In genomic region chr19:2041686-2042484, GRCh38 we compare ENCODE assay signal across 9 cellular contexts. TPM values are rescaled to one million over a fixed set of nuclear protein-coding genes. Genes with fewer than 3 reads are reported as not detected.
DNase-seq lines count a peak whose midpoint lies in the region; ATAC-seq and TF ChIP-seq lines count a peak whose summit lies in the region.
"Had no signal": no experiment of that assay in that cellular context is flagged by ENCODE, and none has a peak within 500 bp of the region (broad histone marks: within the 10 kb centered on the region; RNA-seq: fewer than 3 reads in every experiment).

No MANE protein-coding gene starts in this region.

- H3K4me1 ChIP-seq in PC-3 (ENCODE audit: insufficient read depth, low read length), result no peaks in the 10 kb centered on the region
- peaks cover 9% of the 10 kb centered on the region for H3K4me1 ChIP-seq in fibroblast of lung (ENCODE audit: control insufficient read depth, extremely low read depth, insufficient read depth, low read length)
- H3K4me1 ChIP-seq in naive thymus-derived CD4-positive, alpha-beta T cell (ENCODE audit: control insufficient read depth in 2 of 2, insufficient read depth in 2 of 2, low read length in 2 of 2), result peaks cover 26 to 48% of the 10 kb centered on the region in 2 donors

- H3K4me3 Mint-ChIP-seq in activated T-helper 17 cell treated with anti-CD3 and anti-CD28 coated beads, Interleukin-2, amount 50 U/mL, for 72 hours, result peak overlapping the region; percentile 66
- peak overlapping the region in 9 of 10 donors; percentile 27 to 79 (median 61) for H3K4me3 Mint-ChIP-seq in naive thymus-derived CD4-positive, alpha-beta T cell
- peak overlapping the region; percentile 71 for H3K4me3 Mint-ChIP-seq in stimulated activated memory B cell treated with anti-CD40 and anti-IgM and Interleukin-4, amounts not matched to agents 10 μg/mL and 1 μg/mL and 100 μg/mL, for 72 hours

- no peaks in the 10 kb centered on the region for H3K27me3 ChIP-seq in PC-3 (ENCODE audit: low read length)
- H3K27me3 ChIP-seq in fibroblast of lung (ENCODE audit: control insufficient read depth, insufficient read depth, low read length), result no peaks in the 10 kb centered on the region
- no peaks in the 10 kb centered on the region for H3K27me3 ChIP-seq in naive thymus-derived CD4-positive, alpha-beta T cell (ENCODE audit: control insufficient read depth in 2 of 2, insufficient read depth in 2 of 2, low read length in 2 of 2)
- H3K27me3 ChIP-seq: SJSA1 had no signal

- no peaks in the 10 kb centered on the region for H3F3A ChIP-seq in PC-3 (ENCODE audit: low read length, unreplicated experiment)

- no peak overlapping the region for H3K27ac ChIP-seq in PC-3 (ENCODE audit: low read length)
- H3K27ac ChIP-seq in fibroblast of lung (ENCODE audit: insufficient read depth, low read length), result peak overlapping the region; percentile 72
- H3K27ac ChIP-seq in naive thymus-derived CD4-positive, alpha-beta T cell (ENCODE audit: low read depth, low read length), result peak overlapping the region; percentile 97
- H3K27ac ChIP-seq: SJSA1 had no signal

- no peak for TF ChIP-seq RAD21 in Ishikawa (IDR thresholded peaks at IDR 0.05; ENCODE audit: low read depth)

- no peaks in the 10 kb centered on the region for H3K4me1 Mint-ChIP-seq in activated T-helper 17 cell treated with anti-CD3 and anti-CD28 coated beads, Interleukin-2, amount 50 U/mL, for 72 hours
- H3K4me1 Mint-ChIP-seq in naive thymus-derived CD4-positive, alpha-beta T cell, result peaks cover 4 to 36% (median 23%) of the 10 kb centered on the region in 7 donors
- H3K4me1 Mint-ChIP-seq in stimulated activated memory B cell treated with anti-CD40 and anti-IgM and Interleukin-4, amounts not matched to agents 10 μg/mL and 1 μg/mL and 100 μg/mL, for 72 hours, result peaks cover 86% of the 10 kb centered on the region

- no peaks in the 10 kb centered on the region for H3K27me3 Mint-ChIP-seq in activated T-helper 17 cell treated with anti-CD3 and anti-CD28 coated beads, Interleukin-2, amount 50 U/mL, for 72 hours
- no peaks in the 10 kb centered on the region for H3K27me3 Mint-ChIP-seq in naive thymus-derived CD4-positive, alpha-beta T cell
- no peaks in the 10 kb centered on the region for H3K27me3 Mint-ChIP-seq in stimulated activated memory B cell treated with anti-CD40 and anti-IgM and Interleukin-4, amounts not matched to agents 10 μg/mL and 1 μg/mL and 100 μg/mL, for 72 hours

- no peaks in the 10 kb centered on the region for H3K9me2 ChIP-seq in PC-3 (replicated peaks; ENCODE audit: low read length)

- DNase-seq in COR-L47 (lab: John Stamatoyannopoulos, UW), result peak; percentile 97
- peak; percentile 51 for DNase-seq in PC-3
- DNase-seq in fibroblast of lung (ENCODE audit: low read depth in 2 of 2), result peak; percentile 89 to 93
- peak; percentile 98 to 100 (median 99) for DNase-seq in naive thymus-derived CD4-positive, alpha-beta T cell

- no peak overlapping the region for H3K4me2 ChIP-seq in PC-3 (ENCODE audit: low read length)
- H3K4me2 ChIP-seq in fibroblast of lung (ENCODE audit: extremely low read depth, insufficient read depth, low read length), result peak overlapping the region; percentile 54

- no peak overlapping the region for H3K4me3 ChIP-seq in PC-3 (ENCODE audit: low read length)
- peak overlapping the region in 2 of 4 experiments; percentile 1 to 40 for H3K4me3 ChIP-seq in fibroblast of lung (replicated peaks in 1 of 4; ENCODE audit: control extremely low read depth in 1 of 4, insufficient read depth in 1 of 4, low read depth in 3 of 4, low read length in 4 of 4)
- peak overlapping the region; percentile 66 for H3K4me3 ChIP-seq in naive thymus-derived CD4-positive, alpha-beta T cell (ENCODE audit: low read length)
- H3K4me3 ChIP-seq: SJSA1 had no signal

- CTCF ChIA-PET in PC-3 (lab: Charles Lee), result interaction anchor here (0.6 kb wide), 1 partner anchor 49 kb away, joined by 4 read pairs; no protein-coding TSS in a partner anchor
- CTCF ChIA-PET in naive thymus-derived CD4-positive, alpha-beta T cell (lab: Charles Lee), result interaction anchor here (0.9 kb wide), 1 partner anchor 15 kb away, joined by 3 read pairs; no protein-coding TSS in a partner anchor

- no peak overlapping the region for H2AFZ ChIP-seq in PC-3 (ENCODE audit: low read length)
- H2AFZ ChIP-seq in fibroblast of lung (ENCODE audit: low read length), result no peak overlapping the region

- H3K79me2 ChIP-seq in PC-3 (ENCODE audit: low read length), result peaks cover 13% of the 10 kb centered on the region
- H3K79me2 ChIP-seq in fibroblast of lung (ENCODE audit: control insufficient read depth, insufficient read depth, low read length), result no peaks in the 10 kb centered on the region

- H4K20me1 ChIP-seq in PC-3 (ENCODE audit: low read length) (peaks cover 2% of the 10 kb centered on the region), fibroblast of lung (ENCODE audit: control insufficient read depth, extremely low read depth, insufficient read depth, low read length) (no peaks in the 10 kb centered on the region)

- H3K9ac ChIP-seq in PC-3 (ENCODE audit: low read length) (no peak overlapping the region), fibroblast of lung (ENCODE audit: insufficient read depth, low read length) (peak overlapping the region; percentile 51)

- POLR2A ChIA-PET in PC-3 (lab: Charles Lee; ENCODE audit: unreplicated experiment), result no interaction called here
- POLR2A ChIA-PET in naive thymus-derived CD4-positive, alpha-beta T cell (lab: Charles Lee), result interaction anchor here (0.6 to 6.5 kb wide), 20 partner anchors 7 to 434 kb away, joined by 3 to 42 read pairs (median 5); partner anchors contain the start of genes AP3D1, GADD45B, IZUMO4 and MKNK2

- peak overlapping the region; percentile 63 for H3K27ac Mint-ChIP-seq in activated T-helper 17 cell treated with anti-CD3 and anti-CD28 coated beads, Interleukin-2, amount 50 U/mL, for 72 hours
- peak overlapping the region; percentile 69 to 96 (median 92) for H3K27ac Mint-ChIP-seq in naive thymus-derived CD4-positive, alpha-beta T cell
- peak overlapping the region; percentile 77 for H3K27ac Mint-ChIP-seq in stimulated activated memory B cell treated with anti-CD40 and anti-IgM and Interleukin-4, amounts not matched to agents 10 μg/mL and 1 μg/mL and 100 μg/mL, for 72 hours

- ATAC-seq in GM21515 (IDR thresholded peaks at IDR 0.05; ENCODE audit: unreplicated experiment), result peak; percentile 61
- peak; percentile 76 for ATAC-seq in PC-3
- ATAC-seq in activated T-helper 17 cell treated with anti-CD3 and anti-CD28 coated beads, Interleukin-2, amount 50 U/mL, for 72 hours (replicated peaks), result peak; percentile 88
- ATAC-seq in naive thymus-derived CD4-positive, alpha-beta T cell, result peak; percentile 91
- ATAC-seq in stimulated activated memory B cell treated with anti-CD40 and anti-IgM and Interleukin-4, amounts not matched to agents 10 μg/mL and 1 μg/mL and 100 μg/mL, for 72 hours, result peak; percentile 90

- H3K36me3 Mint-ChIP-seq in activated T-helper 17 cell treated with anti-CD3 and anti-CD28 coated beads, Interleukin-2, amount 50 U/mL, for 72 hours (ENCODE audit: low read depth), result peaks cover 69% of the 10 kb centered on the region
- H3K36me3 Mint-ChIP-seq in naive thymus-derived CD4-positive, alpha-beta T cell, result peaks cover 0 to 11% (median 0%) of the 10 kb centered on the region in 5 donors
- peaks cover 59% of the 10 kb centered on the region for H3K36me3 Mint-ChIP-seq in stimulated activated memory B cell treated with anti-CD40 and anti-IgM and Interleukin-4, amounts not matched to agents 10 μg/mL and 1 μg/mL and 100 μg/mL, for 72 hours

- no TSS peak for BruUV-seq in PC-3 (replicated peaks; lab: Mats Ljungman, UMichigan)

- TF ChIP-seq CTCF in PC-3 (conservative IDR thresholded peaks at IDR 0.05; ENCODE audit: low read depth, low read length) (no peak), fibroblast of lung (conservative IDR thresholded peaks at IDR 0.05 in 1 of 2, IDR thresholded peaks at IDR 0.05 in 1 of 2; ENCODE audit: low read depth in 1 of 2, low read length in 2 of 2) (no peak)

- peak; percentile 75 for TF ChIP-seq EP300 in Ishikawa (IDR thresholded peaks at IDR 0.05; ENCODE audit: borderline replicate concordance)

- H3K9me3 ChIP-seq in PC-3 (ENCODE audit: low read length) (no peaks in the 10 kb centered on the region), fibroblast of lung (ENCODE audit: control insufficient read depth, insufficient read depth, low read depth, low read length) (no peaks in the 10 kb centered on the region)
- H3K9me3 ChIP-seq in naive thymus-derived CD4-positive, alpha-beta T cell (ENCODE audit: control insufficient read depth in 2 of 3, low read length in 3 of 3), result no peaks in the 10 kb centered on the region
- H3K9me3 ChIP-seq: SJSA1 had no signal

- H3K36me3 ChIP-seq in PC-3 (ENCODE audit: low read depth, low read length), result peaks cover 2% of the 10 kb centered on the region; the same call in 1 of the 2 replicates
- peaks cover 38% of the 10 kb centered on the region for H3K36me3 ChIP-seq in fibroblast of lung (ENCODE audit: control insufficient read depth, insufficient read depth, low read length)
- H3K36me3 ChIP-seq in naive thymus-derived CD4-positive, alpha-beta T cell (ENCODE audit: control insufficient read depth in 2 of 3, insufficient read depth in 3 of 3, low read length in 3 of 3), result peaks cover 0 to 82% (median 32%) of the 10 kb centered on the region in 3 experiments

- H3K9me3 Mint-ChIP-seq in activated T-helper 17 cell treated with anti-CD3 and anti-CD28 coated beads, Interleukin-2, amount 50 U/mL, for 72 hours, result no peaks in the 10 kb centered on the region
- H3K9me3 Mint-ChIP-seq in naive thymus-derived CD4-positive, alpha-beta T cell, result no peaks in the 10 kb centered on the region
- H3K9me3 Mint-ChIP-seq in stimulated activated memory B cell treated with anti-CD40 and anti-IgM and Interleukin-4, amounts not matched to agents 10 μg/mL and 1 μg/mL and 100 μg/mL, for 72 hours, result no peaks in the 10 kb centered on the region

- intact Hi-C loops in PC-3 (cut with micrococcal nuclease), result no loop called here
- intact Hi-C loops in naive thymus-derived CD4-positive, alpha-beta T cell (cut with micrococcal nuclease), result loop anchor here (1.0 kb wide), 6 partner anchors 9 to 54 kb away; partner anchors contain the start of genes MKNK2 (in 2 of the 2), IZUMO4 (in 1 of the 2) and MOB3A (in 1 of the 2)

RNA-seq across cellular contexts. Expression of gene MKNK2, which starts 9.2 kb away (rescaled TPM):
- 95.4 and 96.8 TPM in 2 replicates for total RNA-seq in PC-3 (2014; rRNA removed)
- total RNA-seq in activated T-helper 17 cell treated with anti-CD3 and anti-CD28 coated beads, Interleukin-2, amount 50 U/mL, for 72 hours, result 100 to 1,000 TPM; 280 to 525 TPM
- total RNA-seq in fibroblast of lung, result 367 and 409 TPM in 2 replicates
- polyA plus RNA-seq in fibroblast of lung, result 21.0 and 24.7 TPM in 2 replicates
- polyA plus RNA-seq in fibroblast of lung (2012), result 37.7 and 44.0 TPM in 2 replicates
- 36.5 and 64.5 TPM in 2 replicates for polyA minus RNA-seq in fibroblast of lung (ENCODE audit: low replicate concordance)
- 100 to 1,000 TPM; 190 to 347 (median 238) TPM for total RNA-seq in naive thymus-derived CD4-positive, alpha-beta T cell
- polyA plus RNA-seq in naive thymus-derived CD4-positive, alpha-beta T cell, result 10 to 100 TPM; 28.8 to 52.9 TPM

RNA-seq across cellular contexts. Expression of gene BTBD2, which starts 26.4 kb away (rescaled TPM):
- total RNA-seq in PC-3 (2014; rRNA removed), result 72.0 and 94.0 TPM in 2 replicates
- 10 to 100 TPM; 44.2 to 56.0 TPM for total RNA-seq in activated T-helper 17 cell treated with anti-CD3 and anti-CD28 coated beads, Interleukin-2, amount 50 U/mL, for 72 hours
- total RNA-seq in fibroblast of lung, result 54.7 and 70.2 TPM in 2 replicates
- 14.0 and 19.1 TPM in 2 replicates for polyA plus RNA-seq in fibroblast of lung
- 63.7 and 82.3 TPM in 2 replicates for polyA plus RNA-seq in fibroblast of lung (2012)
- polyA minus RNA-seq in fibroblast of lung (ENCODE audit: low replicate concordance), result 105 and 111 TPM in 2 replicates
- 10 to 100 TPM; 53.0 to 70.8 (median 67.5) TPM for total RNA-seq in naive thymus-derived CD4-positive, alpha-beta T cell
- 1 to 10 TPM; 5.2 to 6.5 TPM for polyA plus RNA-seq in naive thymus-derived CD4-positive, alpha-beta T cell

RNA-seq across cellular contexts. Expression of gene MOB3A, which starts 54.2 kb away (rescaled TPM):
- total RNA-seq in PC-3 (2014; rRNA removed), result 15.1 and 24.8 TPM in 2 replicates
- total RNA-seq in activated T-helper 17 cell treated with anti-CD3 and anti-CD28 coated beads, Interleukin-2, amount 50 U/mL, for 72 hours, result 100 to 1,000 TPM; 271 to 387 TPM
- 12.8 and 17.2 TPM in 2 replicates for total RNA-seq in fibroblast of lung
- 34.8 and 37.5 TPM in 2 replicates for polyA plus RNA-seq in fibroblast of lung
- 33.8 and 36.9 TPM in 2 replicates for polyA plus RNA-seq in fibroblast of lung (2012)
- 143 and 175 TPM in 2 replicates for polyA minus RNA-seq in fibroblast of lung (ENCODE audit: low replicate concordance)
- total RNA-seq in naive thymus-derived CD4-positive, alpha-beta T cell, result 100 to 1,000 TPM in 4 of 5 experiments, 10 to 100 TPM in 1; 93.2 to 269 (median 117) TPM
- 100 to 1,000 TPM in 1 of 2 donors, 10 to 100 TPM in 1; 49.5 to 114 TPM for polyA plus RNA-seq in naive thymus-derived CD4-positive, alpha-beta T cell

RNA-seq across cellular contexts. Expression of gene IZUMO4, which starts 54.8 kb away (rescaled TPM):
- total RNA-seq in PC-3 (2014; rRNA removed), result 1.0 and 3.6 TPM in 2 replicates
- 100 to 1,000 TPM in 1 of 2 donors, 10 to 100 TPM in 1; 13.9 to 143 TPM for total RNA-seq in activated T-helper 17 cell treated with anti-CD3 and anti-CD28 coated beads, Interleukin-2, amount 50 U/mL, for 72 hours
- total RNA-seq in fibroblast of lung, result 0.26 and 1.3 TPM in 2 replicates
- 0.56 and 0.77 TPM in 2 replicates for polyA plus RNA-seq in fibroblast of lung
- 1.5 TPM in 2 replicates for polyA plus RNA-seq in fibroblast of lung (2012)
- polyA minus RNA-seq in fibroblast of lung (ENCODE audit: low replicate concordance), result not detected in 2 replicates
- 10 to 100 TPM; 12.2 to 26.8 (median 15.7) TPM for total RNA-seq in naive thymus-derived CD4-positive, alpha-beta T cell
- 1 to 10 TPM in 1 of 2 donors, under 1 TPM in 1; 0.73 to 1.9 TPM for polyA plus RNA-seq in naive thymus-derived CD4-positive, alpha-beta T cell
